8 cellular contexts compared by ENCODE assay signal in the genomic region with DNA sequence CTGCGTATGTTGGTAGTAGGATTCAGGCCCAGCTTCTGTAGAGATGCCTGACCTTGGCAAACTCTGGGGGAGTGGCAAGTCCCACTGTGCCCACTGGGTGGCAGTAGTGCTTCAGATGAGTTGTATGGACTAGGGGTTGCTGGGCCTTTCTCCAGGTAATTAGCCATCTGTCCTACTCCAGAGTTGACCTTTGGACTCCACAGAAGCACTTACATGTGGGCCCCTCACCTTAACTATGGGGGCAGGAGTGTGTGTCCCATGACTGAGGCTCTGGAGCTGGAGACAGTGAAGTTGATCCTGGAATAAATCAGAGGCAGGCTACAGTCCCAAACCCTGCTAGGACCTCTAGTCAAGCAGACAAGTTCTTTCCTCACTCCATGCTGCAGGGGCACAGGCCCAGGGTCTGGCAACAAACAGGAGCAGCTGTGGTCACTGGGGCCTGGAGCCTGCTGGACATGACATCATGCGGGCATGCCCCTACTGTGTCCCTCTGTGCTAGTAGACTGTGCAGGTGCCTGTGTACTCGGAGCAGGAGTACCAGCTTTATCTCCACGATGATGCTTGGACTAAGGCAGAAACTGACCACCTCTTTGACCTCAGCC. TPM values are rescaled to one million over a fixed set of nuclear protein-coding genes. Genes with fewer than 3 reads are reported as not detected.
A peak's percentile ranks its signal among the peaks of the same experiment; 100 is the strongest.
DNase-seq lines count a peak whose midpoint lies in the region; ATAC-seq and TF ChIP-seq lines count a peak whose summit lies in the region.

No MANE protein-coding gene starts in this region.

- no peaks in the 10 kb centered on the region for H3K9me3 Mint-ChIP-seq in T-cell

- H3K27me3 Mint-ChIP-seq in T-cell: no peaks in the 10 kb centered on the region

- peak; percentile 93 for TF ChIP-seq CTCF in GM12875 (IDR thresholded peaks at IDR 0.05; ENCODE audit: borderline replicate concordance, insufficient read depth, low read depth, low read length)
- peak; percentile 74 to 91 (median 86) for TF ChIP-seq CTCF in heart left ventricle (IDR thresholded peaks at IDR 0.05)

- no peaks in the 10 kb centered on the region for H3K27me3 ChIP-seq in adipocyte (replicated peaks; ENCODE audit: control insufficient read depth, insufficient read depth, low read length)
- no peaks in the 10 kb centered on the region for H3K27me3 ChIP-seq in heart left ventricle
- no peaks in the 10 kb centered on the region for H3K27me3 ChIP-seq in aorta (ENCODE audit: control insufficient read depth in 1 of 2, insufficient read depth in 2 of 2, low read length in 1 of 2)

- CTCF ChIA-PET in T-cell (lab: Charles Lee): interaction anchor here (0.6 to 0.7 kb wide), 3 partner anchors 10 to 376 kb away, joined by 3 read pairs; no protein-coding TSS in a partner anchor

- 61 to 78% (median 70%) methylated on average over 3 to 4 of the region's 4 CpGs for WGBS in heart left ventricle, 4 donors
- 60 to 68% methylated on average over 4 of the region's 4 CpGs for WGBS in aorta, 2 donors

- POLR2A ChIA-PET in T-cell (lab: Charles Lee): interaction anchor here in 1 of 2 donors (0.6 kb wide), 1 partner anchor 649 kb away, joined by 3 read pairs; no protein-coding TSS in a partner anchor

- H3K4me3 ChIP-seq in GM12875 (ENCODE audit: low read depth, low read length) (no peak overlapping the region), adipocyte (ENCODE audit: low read length) (no peak overlapping the region), heart left ventricle (no peak overlapping the region), aorta (ENCODE audit: low read length in 2 of 2) (no peak overlapping the region)

- H3K36me3 ChIP-seq in adipocyte (ENCODE audit: control insufficient read depth, insufficient read depth, low read length, severe bottlenecking) (peaks cover 50% of the 10 kb centered on the region), heart left ventricle (peaks cover 0 to 82% (median 60%) of the 10 kb centered on the region in 9 donors), aorta (ENCODE audit: control insufficient read depth in 1 of 2, insufficient read depth in 2 of 2, low read length in 1 of 2) (peaks cover 0 to 19% of the 10 kb centered on the region in 2 donors)

- no peak overlapping the region for H3K4me3 Mint-ChIP-seq in T-cell

- H3K4me1 Mint-ChIP-seq in T-cell: peaks cover 18 to 42% (median 29%) of the 10 kb centered on the region in 3 donors

- peaks cover 24% of the 10 kb centered on the region for H3K36me3 Mint-ChIP-seq in T-cell

- no peak overlapping the region for H3K27ac ChIP-seq in heart left ventricle
- H3K27ac ChIP-seq in aorta (ENCODE audit: low read depth in 1 of 2, low read length in 2 of 2): no peak overlapping the region

- H3K9ac ChIP-seq in adipocyte (ENCODE audit: low read length): no peak overlapping the region

- H3K4me1 ChIP-seq in adipocyte (ENCODE audit: control insufficient read depth, insufficient read depth, low read length) (peaks cover 18% of the 10 kb centered on the region), heart left ventricle (peaks cover 0 to 16% (median 10%) of the 10 kb centered on the region in 12 donors), aorta (ENCODE audit: control insufficient read depth in 1 of 2, insufficient read depth in 2 of 2, low read length in 2 of 2) (no peaks in the 10 kb centered on the region)

- no peak overlapping the region for H3K27ac Mint-ChIP-seq in T-cell

- peak; percentile 42 to 55 (median 44) for ATAC-seq in T-cell (replicated peaks in 1 of 4)
- peak; percentile 38 to 69 (median 64) for ATAC-seq in heart left ventricle
- peak; percentile 70 for ATAC-seq in aorta (ENCODE audit: low FRiP score)
- ATAC-seq in HG02840 (IDR thresholded peaks at IDR 0.05; ENCODE audit: low FRiP score, unreplicated experiment): no peak

- DNase-seq in NCI-H1105 (lab: John Stamatoyannopoulos, UW) (peak; percentile 32), T-cell (peak; percentile 25 to 76 (median 60)), adipocyte (ENCODE audit: low read depth) (peak; percentile 79), heart left ventricle (peak; percentile 65 to 78 (median 72)), putamen (ENCODE audit: low spot score) (peak; percentile 71), aorta (peak; percentile 79 to 89)

- H3K9me3 ChIP-seq in adipocyte (ENCODE audit: control insufficient read depth, low read length) (no peaks in the 10 kb centered on the region), heart left ventricle (no peaks in the 10 kb centered on the region), aorta (ENCODE audit: control insufficient read depth, low read length) (no peaks in the 10 kb centered on the region)

- no peak for TF ChIP-seq POLR2A in heart left ventricle (IDR thresholded peaks at IDR 0.05)

- intact Hi-C loops in heart left ventricle (cut with DNase I) (loop anchor here (1.0 to 10.0 kb wide), 14 partner anchors 74 to 437 kb away; no protein-coding TSS in a partner anchor), aorta (cut with DNase I) (loop anchor here (5.0 to 10.0 kb wide), 3 partner anchors 223 to 379 kb away; partner anchors contain the start of gene CCDC24 (in 1 of the 2))

RNA-seq across cellular contexts. Expression of gene DMAP1, which starts 4.6 kb away (rescaled TPM):
- 10 to 100 TPM; 60.3 to 79.9 (median 75.3) TPM for total RNA-seq in T-cell
- total RNA-seq in heart left ventricle: 10 to 100 TPM; 23.5 to 35.5 (median 27.7) TPM
- polyA plus RNA-seq in heart left ventricle: 10 to 100 TPM; 30.5 to 31.9 TPM
- total RNA-seq in aorta: 10 to 100 TPM; 30.1 to 36.4 TPM
- 100 to 1,000 TPM in 1 of 2 donors, 10 to 100 TPM in 1; 21.8 to 134 TPM for polyA plus RNA-seq in aorta

Comparison
In these comparisons a context has a peak if more than half of its experiments do, and no peak if none do; other contexts are left out.
1. DNase-seq: peak in every context shown above with its lines; median percentile 84 in aorta; 79 in adipocyte; 72 in heart left ventricle; 71 in putamen; 60 in T-cell; 32 in NCI-H1105.